27 cellular contexts compared by ENCODE assay signal in the genomic region with DNA sequence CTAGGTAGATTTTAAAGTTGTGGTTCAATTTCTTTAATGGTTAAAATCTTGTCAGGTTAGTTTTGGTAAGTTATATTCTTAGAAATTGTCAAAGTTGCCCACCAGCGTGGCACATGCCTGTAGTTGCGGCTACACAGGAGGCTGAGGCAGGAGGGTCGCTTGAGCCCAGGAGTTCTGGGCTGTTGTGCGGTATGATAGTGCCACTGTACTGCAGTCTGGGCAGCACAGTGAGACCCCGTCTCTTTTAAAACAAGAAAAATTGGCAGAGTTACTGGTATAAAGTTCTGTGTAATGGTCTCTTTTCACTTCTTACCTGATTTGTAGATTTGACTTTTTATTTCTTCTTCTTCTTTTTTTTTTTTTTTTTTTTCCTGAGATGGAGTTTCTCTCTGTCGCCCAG.
A peak's percentile ranks its signal among the peaks of the same experiment; 100 is the strongest.
DNase-seq lines count a peak whose midpoint lies in the region; ATAC-seq, FAIRE-seq and TF ChIP-seq lines count a peak whose summit lies in the region.
"Had no signal": no experiment of that assay in that cellular context is flagged by ENCODE, and none has a peak within 500 bp of the region (broad histone marks: within the 10 kb centered on the region; RNA-seq: fewer than 3 reads in every experiment).

No MANE protein-coding gene starts in this region.

- peak overlapping the region; percentile 27 for H3K27ac Mint-ChIP-seq in CD4-positive, alpha-beta T cell
- H3K27ac Mint-ChIP-seq in H9, result peak overlapping the region in 2 of 3 experiments; percentile 32 to 42; a peak in 3 of 7 replicates
- peak overlapping the region; percentile 52 for H3K27ac Mint-ChIP-seq in neural crest cell (ENCODE audit: unreplicated experiment)
- H3K27ac Mint-ChIP-seq: T-helper 1 cell treated with Interleukin-12 subunit alpha and Interleukin-12 subunit beta and Interleukin-4 antibody, amounts not matched to agents 30 μg/mL and 1 μg/mL, for 36 hours had no signal

- no peak overlapping the region for H3K4me3 Mint-ChIP-seq in CD4-positive, alpha-beta T cell
- H3K4me3 Mint-ChIP-seq in H9, result no peak overlapping the region
- H3K4me3 Mint-ChIP-seq in neural crest cell, result no peak overlapping the region
- H3K4me3 Mint-ChIP-seq: activated CD4-positive, alpha-beta T cell treated with anti-CD3 and anti-CD28 coated beads for 36 hours; T-helper 1 cell treated with Interleukin-12 subunit alpha and Interleukin-12 subunit beta and Interleukin-4 antibody, amounts not matched to agents 30 μg/mL and 1 μg/mL, for 36 hours had no signal

- no peaks in the 10 kb centered on the region for H3K27me3 Mint-ChIP-seq in CD4-positive, alpha-beta T cell
- H3K27me3 Mint-ChIP-seq in H9 (ENCODE audit: low read depth) (no peaks in the 10 kb centered on the region), neural crest cell (ENCODE audit: low read depth) (no peaks in the 10 kb centered on the region)
- H3K27me3 Mint-ChIP-seq: activated CD4-positive, alpha-beta T cell treated with anti-CD3 and anti-CD28 coated beads for 36 hours had no signal

- SMC1A ChIA-PET in GM12878 (lab: Charles Lee; ENCODE audit: uncharacterized antibody, unreplicated experiment), result interaction anchor here (4.3 kb wide), 1 partner anchor 13 kb away, joined by 17 read pairs; no protein-coding TSS in a partner anchor

- H3K36me3 Mint-ChIP-seq in CD4-positive, alpha-beta T cell (ENCODE audit: low read depth), result peaks cover 52% of the 10 kb centered on the region
- H3K36me3 Mint-ChIP-seq in H9 (ENCODE audit: insufficient read depth in 1 of 3, low read depth in 3 of 3), result peaks cover 19 to 49% (median 19%) of the 10 kb centered on the region in 3 experiments; a peak in 6 of 7 replicates
- peaks cover 3% of the 10 kb centered on the region for H3K36me3 Mint-ChIP-seq in neural crest cell (ENCODE audit: low read depth)

- H3K4me3 ChIP-seq in GM12878 (no peak overlapping the region), colonic mucosa (no peak overlapping the region)
- H3K4me3 ChIP-seq: lung, upper lobe of left lung had no signal

- H4K91ac ChIP-seq in H9 (ENCODE audit: insufficient read length, low read depth, low read length), result no peak overlapping the region

- no peak overlapping the region for H2BK5ac ChIP-seq in H9 (ENCODE audit: insufficient read length, low read length)

- in situ Hi-C loops in GM12878 (cut with MboI), result no loop called here

- H3K14ac ChIP-seq in H9 (ENCODE audit: insufficient read depth, low read length), result no peak overlapping the region

- peaks cover 6% of the 10 kb centered on the region; the same call in 1 of the 2 replicates for H3K79me2 ChIP-seq in H9 (ENCODE audit: insufficient read depth, low read length)
- H3K79me2 ChIP-seq in GM12878 (ENCODE audit: control insufficient read depth, insufficient read depth, low read length), result peaks cover 62% of the 10 kb centered on the region

- RAD21 ChIA-PET in GM12878 (lab: Charles Lee; ENCODE audit: unreplicated experiment), result no interaction called here

- H3K9me3 Mint-ChIP-seq in CD4-positive, alpha-beta T cell, result no peaks in the 10 kb centered on the region
- no peaks in the 10 kb centered on the region for H3K9me3 Mint-ChIP-seq in H9
- H3K9me3 Mint-ChIP-seq in neural crest cell, result no peaks in the 10 kb centered on the region
- H3K9me3 Mint-ChIP-seq: T-helper 1 cell treated with Interleukin-12 subunit alpha and Interleukin-12 subunit beta and Interleukin-4 antibody, amounts not matched to agents 30 μg/mL and 1 μg/mL, for 36 hours had no signal

- no peak overlapping the region for H3T11ph ChIP-seq in H9 (ENCODE audit: low read length)

- H2AK5ac ChIP-seq in H9 (ENCODE audit: insufficient read length, low read length), result no peak overlapping the region

- TF ChIP-seq EP300 in GM12878 (IDR thresholded peaks at IDR 0.05; ENCODE audit: borderline replicate concordance in 1 of 2, control insufficient read depth in 1 of 2, low read depth in 2 of 2, low read length in 2 of 2), result no peak

- no TSS peak for BruUV-seq in GM12878 (replicated peaks; lab: Mats Ljungman, UMichigan)

- CTCF ChIA-PET in CD4-positive, alpha-beta T cell (lab: Charles Lee), result interaction anchor here (0.7 kb wide), 1 partner anchor 388 kb away, joined by 3 read pairs; no protein-coding TSS in a partner anchor
- CTCF ChIA-PET in GM12878 (lab: Yijun Ruan, JAX), result no interaction called here

- H3K4me1 Mint-ChIP-seq in CD4-positive, alpha-beta T cell (ENCODE audit: low read depth), result peaks cover 59% of the 10 kb centered on the region
- H3K4me1 Mint-ChIP-seq in H9 (peaks cover 37 to 43% of the 10 kb centered on the region in 2 experiments), neural crest cell (peaks cover 52% of the 10 kb centered on the region)

- H3K56ac ChIP-seq in H9 (ENCODE audit: insufficient read length, low read depth, low read length), result no peak overlapping the region

- H3K36me3 ChIP-seq in GM12878 (ENCODE audit: control insufficient read depth in 2 of 2, insufficient read depth in 2 of 2, low read length in 1 of 2) (peaks cover 10 to 16% of the 10 kb centered on the region in 2 experiments), colonic mucosa (no peaks in the 10 kb centered on the region)

- no peaks in the 10 kb centered on the region for H4K20me1 ChIP-seq in H9 (ENCODE audit: control insufficient read depth, insufficient read depth, insufficient read length)
- no peaks in the 10 kb centered on the region for H4K20me1 ChIP-seq in GM12878 (ENCODE audit: control insufficient read depth, insufficient read depth)

- H3K23ac ChIP-seq in H9 (ENCODE audit: insufficient read length, low read depth, low read length), result no peak overlapping the region

- H3K18ac ChIP-seq in H9 (ENCODE audit: insufficient read length, low read depth, low read length), result no peak overlapping the region

- TF ChIP-seq CTCF in CD4-positive, alpha-beta T cell (IDR thresholded peaks at IDR 0.05), result no peak
- TF ChIP-seq CTCF in H9 (conservative IDR thresholded peaks at IDR 0.05) (no peak), GM12878 (IDR thresholded peaks at IDR 0.05 in 2 of 3, conservative IDR thresholded peaks at IDR 0.05 in 1 of 3; ENCODE audit: control insufficient read depth in 2 of 3, extremely low read depth in 1 of 3, insufficient read depth in 1 of 3, low read depth in 3 of 3, low read length in 3 of 3) (no peak), neural crest cell (conservative IDR thresholded peaks at IDR 0.05) (no peak), colonic mucosa (IDR thresholded peaks at IDR 0.05) (no peak)

- DNase-seq in CD4-positive, alpha-beta T cell, result no peak
- DNase-seq in H9 (no peak), GM12878 (ENCODE audit: low read depth, low spot score) (no peak), neural crest cell (ENCODE audit: low read depth, low spot score) (no peak), RCC 7860 (ENCODE audit: low spot score) (no peak), NCI-H748 (lab: John Stamatoyannopoulos, UW; ENCODE audit: unreplicated experiment) (no peak), NAMALWA (ENCODE audit: low spot score) (no peak), colonic mucosa (no peak)
- DNase-seq: ACHN; activated CD4-positive, alpha-beta T cell treated with anti-CD3 and anti-CD28 coated beads for 36 hours; activated naive CD4-positive, alpha-beta T cell treated with Interleukin-2 at 50 U/mL for 16 hours; activated T-cell treated with anti-CD3 and anti-CD28 coated beads, Interleukin-2, amount 50 U/mL, for 48 hours; amygdala; Calu3; DND-41; effector CD4-positive, alpha-beta T cell; erythroblast; foreskin fibroblast; Kasumi-1; NCI-H446 treated with DMSO at 0.1 percent for 48 hours; nucleus accumbens; SK-N-SH; small intestine had no signal

- no CpG with 5 or more reads among the region's 6 CpGs for WGBS in H9 (ENCODE audit: extremely low coverage, insufficient read length, low lambda C conversion rate)
- 59% methylated on average over 5 of the region's 6 CpGs for WGBS in GM12878 (ENCODE audit: insufficient coverage, insufficient replicate concordance, low lambda C conversion rate, missing lambda C conversion rate)

- ATAC-seq in CD4-positive, alpha-beta T cell (ENCODE audit: poor library complexity), result no peak
- no peak for ATAC-seq in GM12878
- ATAC-seq: activated CD4-positive, alpha-beta T cell treated with anti-CD3 and anti-CD28 coated beads for 36 hours had no signal

- H3K79me1 ChIP-seq in H9 (ENCODE audit: insufficient read depth, low read depth, low read length, poor library complexity, severe bottlenecking), result peaks cover 8% of the 10 kb centered on the region

- no peaks in the 10 kb centered on the region for H3K23me2 ChIP-seq in H9 (ENCODE audit: insufficient read length, low read depth, low read length, poor library complexity, severe bottlenecking)

- FAIRE-seq in GM12878 (lab: Jason Lieb, UNC) (no peak), RCC 7860 (lab: Jason Lieb, UNC) (no peak)
- FAIRE-seq: GM18507, small intestine had no signal

- POLR2A ChIA-PET in CD4-positive, alpha-beta T cell (lab: Charles Lee), result no interaction called here
- POLR2A ChIA-PET in GM12878 (lab: Charles Lee), result interaction anchor here (0.6 to 0.7 kb wide), 2 partner anchors 124 to 153 kb away, joined by 4 to 6 read pairs; no protein-coding TSS in a partner anchor

- H4K5ac ChIP-seq in H9 (ENCODE audit: insufficient read length, low read depth, low read length), result no peak overlapping the region

- H3K4me1 ChIP-seq in H9 (ENCODE audit: insufficient read depth, low read length), result peaks cover 12% of the 10 kb centered on the region; the same call in 1 of the 2 replicates
- peaks cover 41% of the 10 kb centered on the region for H3K4me1 ChIP-seq in GM12878 (ENCODE audit: control insufficient read depth, insufficient read depth, low read length)
- no peaks in the 10 kb centered on the region for H3K4me1 ChIP-seq in colonic mucosa

- H2BK120ac ChIP-seq in H9 (ENCODE audit: low read depth, low read length, poor library complexity, severe bottlenecking), result no peak overlapping the region

- intact Hi-C loops in CD4-positive, alpha-beta T cell (cut with DNase I, micrococcal nuclease), result no loop called here
- intact Hi-C loops in GM12878 (cut with micrococcal nuclease; ENCODE audit: unreplicated experiment) (no loop called here), colonic mucosa (cut with DNase I) (no loop called here)

- no peak overlapping the region for H4K8ac ChIP-seq in H9 (replicated peaks; ENCODE audit: insufficient read length, low read depth, low read length)

- H2BK15ac ChIP-seq in H9 (ENCODE audit: low read depth, low read length), result no peak overlapping the region

- H2BK12ac ChIP-seq in H9 (ENCODE audit: insufficient read length, low read depth, low read length), result no peak overlapping the region

- H2AFZ ChIP-seq in H9 (ENCODE audit: low read length) (no peak overlapping the region), GM12878 (ENCODE audit: control insufficient read depth, low read depth, low read length) (no peak overlapping the region)

- no peak overlapping the region for H3K27ac ChIP-seq in CD4-positive, alpha-beta T cell (ENCODE audit: low read depth, low read length)
- H3K27ac ChIP-seq in H9 (ENCODE audit: insufficient read length, low read depth, low read length), result no peak overlapping the region
- H3K27ac ChIP-seq in GM12878 (ENCODE audit: control insufficient read depth, insufficient read depth), result 0 out of 2 replicates have a peak overlapping the region, but pooled peaks have one; percentile 34
- no peak overlapping the region for H3K27ac ChIP-seq in colonic mucosa
- H3K27ac ChIP-seq: upper lobe of left lung had no signal

- H3K4ac ChIP-seq in H9 (ENCODE audit: low read depth, low read length), result no peak overlapping the region

- H3K27me3 ChIP-seq in CD4-positive, alpha-beta T cell (ENCODE audit: control insufficient read depth, insufficient read depth, low read length), result no peaks in the 10 kb centered on the region
- H3K27me3 ChIP-seq in H9 (ENCODE audit: insufficient read depth, low read length) (no peaks in the 10 kb centered on the region), GM12878 (replicated peaks in 1 of 2; ENCODE audit: control insufficient read depth in 2 of 2, insufficient read depth in 2 of 2, low read length in 1 of 2) (no peaks in the 10 kb centered on the region), colonic mucosa (no peaks in the 10 kb centered on the region)
- H3K27me3 ChIP-seq: upper lobe of left lung had no signal

- H2BK20ac ChIP-seq in H9 (ENCODE audit: low read depth, low read length, poor library complexity, severe bottlenecking), result no peak overlapping the region

- no peak overlapping the region for H3K9ac ChIP-seq in H9 (ENCODE audit: extremely low read depth, insufficient read length, low read length)
- H3K9ac ChIP-seq in GM12878 (ENCODE audit: control insufficient read depth, insufficient read depth, low read length), result no peak overlapping the region
- H3K9ac ChIP-seq in colonic mucosa (ENCODE audit: low read depth in 2 of 2, low read length in 2 of 2), result no peak overlapping the region
- H3K9ac ChIP-seq: SK-N-SH had no signal

- TF ChIP-seq RAD21 in GM12878 (IDR thresholded peaks at IDR 0.05; ENCODE audit: insufficient read depth, low read depth, low read length), result no peak

- no peak overlapping the region for H3K4me2 ChIP-seq in H9 (ENCODE audit: insufficient read depth, insufficient read length, low read length)
- no peak overlapping the region; the same call in 1 of the 2 replicates for H3K4me2 ChIP-seq in GM12878 (ENCODE audit: control insufficient read depth, insufficient read depth)
- H3K4me2 ChIP-seq: SK-N-SH had no signal

- no peak for TF ChIP-seq POLR2A in GM12878 (IDR thresholded peaks at IDR 0.05; ENCODE audit: low read depth, low read length)

- H3K9me3 ChIP-seq in CD4-positive, alpha-beta T cell (ENCODE audit: control insufficient read depth, low read length), result no peaks in the 10 kb centered on the region
- no peaks in the 10 kb centered on the region for H3K9me3 ChIP-seq in H9 (ENCODE audit: control insufficient read depth, low read depth, low read length)
- H3K9me3 ChIP-seq in GM12878 (replicated peaks; ENCODE audit: control insufficient read depth, insufficient read depth, low read length), result no peaks in the 10 kb centered on the region
- H3K9me3 ChIP-seq in colonic mucosa, result no peaks in the 10 kb centered on the region
- H3K9me3 ChIP-seq: SK-N-SH, upper lobe of left lung had no signal
